ENCODE assay signal across 11 cellular contexts in the genomic region with DNA sequence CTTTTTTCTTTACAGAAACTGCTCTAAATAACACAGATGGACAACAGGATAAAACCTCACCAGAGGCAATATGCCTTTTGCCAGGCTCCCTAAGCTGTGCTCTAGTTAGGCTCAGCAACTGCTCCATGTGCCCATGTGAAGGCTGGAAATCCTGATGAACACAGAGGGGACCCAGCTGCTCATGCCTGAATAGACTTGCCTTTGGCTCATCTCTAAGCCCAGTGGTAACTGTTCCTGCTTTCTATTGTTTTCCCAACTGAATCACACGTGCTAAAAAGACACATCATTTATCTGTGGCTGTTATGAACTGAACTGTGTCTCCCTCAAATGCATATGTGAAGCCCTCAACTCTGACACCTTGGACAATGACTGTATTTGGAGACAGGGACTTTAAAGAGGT.
DNase-seq lines count a peak whose midpoint lies in the region; ATAC-seq and TF ChIP-seq lines count a peak whose summit lies in the region.
"Had no signal": no experiment of that assay in that cellular context is flagged by ENCODE, and none has a peak within 500 bp of the region (broad histone marks: within the 10 kb centered on the region; RNA-seq: fewer than 3 reads in every experiment).

No MANE protein-coding gene starts in this region.

- no peaks in the 10 kb centered on the region for H3K9me3 ChIP-seq in testis
- H3K9me3 ChIP-seq: heart left ventricle had no signal

- CTCF ChIA-PET in activated CD4-positive, alpha-beta T cell treated with anti-CD3 and anti-CD28 coated beads for 36 hours (lab: Charles Lee): interaction anchor here (1.0 to 3.1 kb wide), 5 partner anchors 16 to 176 kb away, joined by 3 to 9 read pairs (median 4); no protein-coding TSS in a partner anchor

- peaks cover 11% of the 10 kb centered on the region for H3K36me3 Mint-ChIP-seq in activated CD4-positive, alpha-beta T cell treated with anti-CD3 and anti-CD28 coated beads for 36 hours (ENCODE audit: low read depth)
- H3K36me3 Mint-ChIP-seq in memory B cell: peaks cover 14% of the 10 kb centered on the region

- H3K4me3 ChIP-seq in testis: no peak overlapping the region
- H3K4me3 ChIP-seq: heart left ventricle had no signal

- DNase-seq in activated CD4-positive, alpha-beta T cell treated with anti-CD3 and anti-CD28 coated beads for 36 hours: no peak
- no peak for DNase-seq in activated CD4-positive, alpha-beta T cell treated with anti-CD3 and anti-CD28 coated beads, Interleukin-2, amount 50 U/mL, for 48 hours
- DNase-seq in caudate nucleus (lab: John Stamatoyannopoulos, UW) (peak in 5 of 61 donors; percentile 15 to 29 (median 19)), memory B cell (ENCODE audit: low spot score in 2 of 2) (no peak), testis (peak; percentile 43), OCI-M1 (lab: John Stamatoyannopoulos, UW) (no peak)
- DNase-seq: activated effector memory CD4-positive, alpha-beta T cell treated with anti-CD3 and anti-CD28 coated beads, Interleukin-2, amount 50 U/mL, for 16 hours; heart left ventricle; NCI-H2081 treated with DMSO at 0.1 percent for 48 hours had no signal

- H3K9me3 Mint-ChIP-seq in activated CD4-positive, alpha-beta T cell treated with anti-CD3 and anti-CD28 coated beads for 36 hours (ENCODE audit: low read depth): no peaks in the 10 kb centered on the region
- no peaks in the 10 kb centered on the region for H3K9me3 Mint-ChIP-seq in memory B cell

- H3K4me3 Mint-ChIP-seq in activated CD4-positive, alpha-beta T cell treated with anti-CD3 and anti-CD28 coated beads for 36 hours: no peak overlapping the region
- no peak overlapping the region for H3K4me3 Mint-ChIP-seq in memory B cell

- no peaks in the 10 kb centered on the region for H3K36me3 ChIP-seq in testis (ENCODE audit: low read depth, missing control alignments)

- no peaks in the 10 kb centered on the region for H3K27me3 ChIP-seq in testis
- H3K27me3 ChIP-seq: heart left ventricle had no signal

- POLR2A ChIA-PET in activated CD4-positive, alpha-beta T cell treated with anti-CD3 and anti-CD28 coated beads for 36 hours (lab: Charles Lee): no interaction called here

- no peaks in the 10 kb centered on the region for H3K27me3 Mint-ChIP-seq in activated CD4-positive, alpha-beta T cell treated with anti-CD3 and anti-CD28 coated beads for 36 hours
- no peaks in the 10 kb centered on the region for H3K27me3 Mint-ChIP-seq in memory B cell

- no peak for TF ChIP-seq CTCF in testis (IDR thresholded peaks at IDR 0.05)

- no peak for TF ChIP-seq POLR2A in testis (IDR thresholded peaks at IDR 0.05)

- peak overlapping the region; percentile 32 for H3K27ac ChIP-seq in caudate nucleus (ENCODE audit: low read depth, low read length)
- peak overlapping the region; percentile 16 to 71 for H3K27ac ChIP-seq in testis

- H3K27ac Mint-ChIP-seq in activated CD4-positive, alpha-beta T cell treated with anti-CD3 and anti-CD28 coated beads for 36 hours: peak overlapping the region; percentile 25
- peak overlapping the region; percentile 9 for H3K27ac Mint-ChIP-seq in memory B cell

- intact Hi-C loops in activated CD4-positive, alpha-beta T cell treated with anti-CD3 and anti-CD28 coated beads for 36 hours (cut with DNase I, micrococcal nuclease): no loop called here
- intact Hi-C loops in testis (cut with DNase I; ENCODE audit: low total_unique reads): loop anchor here (5.0 kb wide), 1 partner anchor 179 kb away; no protein-coding TSS in a partner anchor

- peaks cover 16% of the 10 kb centered on the region for H3K4me1 Mint-ChIP-seq in activated CD4-positive, alpha-beta T cell treated with anti-CD3 and anti-CD28 coated beads for 36 hours
- H3K4me1 Mint-ChIP-seq in memory B cell: peaks cover 24% of the 10 kb centered on the region

- H3K4me1 ChIP-seq in testis: peaks cover 46% of the 10 kb centered on the region

- no peak for ATAC-seq in activated CD4-positive, alpha-beta T cell treated with anti-CD3 and anti-CD28 coated beads for 36 hours
- ATAC-seq in memory B cell (ENCODE audit: low read depth) (no peak), HG03571 (IDR thresholded peaks at IDR 0.05; ENCODE audit: unreplicated experiment) (no peak), HG02610 (IDR thresholded peaks at IDR 0.05; ENCODE audit: unreplicated experiment) (no peak)

- 13 to 31% methylated on average over 1 of the region's 1 CpG for WGBS in testis, 2 donors
